Comparison of ENCODE assay signal across 23 cellular contexts in the genomic region with DNA sequence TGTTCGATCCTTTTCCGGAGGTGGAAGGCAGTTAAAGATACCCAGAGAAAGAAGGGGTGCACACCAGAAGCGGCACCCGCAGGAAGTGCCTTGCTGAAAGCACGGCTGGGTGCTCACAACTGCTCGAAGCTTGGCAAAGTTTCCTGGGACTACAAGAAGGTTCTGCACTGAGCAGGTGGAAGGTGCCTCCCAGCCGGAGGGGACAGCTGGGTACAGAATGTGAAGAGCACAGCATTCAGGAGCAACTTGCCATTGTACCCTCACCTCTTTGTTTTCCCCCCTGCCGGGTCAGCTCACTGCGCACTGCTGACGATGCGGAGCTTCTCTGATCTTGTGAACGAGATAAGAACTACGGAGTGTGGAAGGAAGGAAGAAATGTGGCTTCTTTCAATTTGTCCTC.
DNase-seq lines count a peak whose midpoint lies in the region; ATAC-seq and TF ChIP-seq lines count a peak whose summit lies in the region.
"Had no signal": no experiment of that assay in that cellular context is flagged by ENCODE, and none has a peak within 500 bp of the region (broad histone marks: within the 10 kb centered on the region; RNA-seq: fewer than 3 reads in every experiment).

No MANE protein-coding gene starts in this region.

- peaks cover 8% of the 10 kb centered on the region for H3K4me1 ChIP-seq in CD4-positive, CD25-positive, alpha-beta regulatory T cell (ENCODE audit: control insufficient read depth, insufficient read depth, low read length, poor library complexity, severe bottlenecking)
- no peaks in the 10 kb centered on the region for H3K4me1 ChIP-seq in mesendoderm (ENCODE audit: control insufficient read depth, low read depth, low read length)
- H3K4me1 ChIP-seq: sigmoid colon had no signal

- no CpG with 5 or more reads among the region's 13 CpGs for WGBS in mesendoderm (ENCODE audit: extremely low coverage, insufficient coverage, low lambda C conversion rate)

- H4K8ac ChIP-seq in mesendoderm (ENCODE audit: low read depth, low read length), result no peak overlapping the region

- H2BK120ac ChIP-seq in mesendoderm (ENCODE audit: low read depth, low read length), result no peak overlapping the region

- peak in 2 of 3 donors; percentile 10 to 52 for DNase-seq in CD4-positive, CD25-positive, alpha-beta regulatory T cell
- DNase-seq in CD4-positive, alpha-beta T cell, result peak in 7 of 10 experiments; percentile 11 to 41 (median 17)
- DNase-seq in activated CD4-positive, alpha-beta memory T cell treated with anti-CD3 and anti-CD28 coated beads, Interleukin-2, amount 10 ng/mL, durations not matched to agents 7 days and 5 days, result peak; percentile 31
- DNase-seq in brain microvascular endothelial cell, result no peak
- DNase-seq in mesendoderm, result no peak
- DNase-seq: activated CD4-positive, CD25-positive, alpha-beta regulatory T cell; caudate nucleus; EL; erythroblast; foreskin melanocyte; Karpas-422; left ventricle myocardium inferior; NCI-H2029; NCI-H446 treated with DMSO at 0.1 percent for 48 hours; NK-92 treated with Interleukin-12 subunit alpha and Interleukin-12 subunit beta, amount 100 ng/mL, for 24 hours; sigmoid colon; T-helper 9 cell had no signal

- no peaks in the 10 kb centered on the region for H3K36me3 Mint-ChIP-seq in CD4-positive, CD25-positive, alpha-beta regulatory T cell
- H3K36me3 Mint-ChIP-seq in CD4-positive, alpha-beta T cell (ENCODE audit: low read depth), result no peaks in the 10 kb centered on the region
- peaks cover 2% of the 10 kb centered on the region for H3K36me3 Mint-ChIP-seq in activated CD4-positive, alpha-beta memory T cell treated with anti-CD3 and anti-CD28 coated beads, Interleukin-2, amount 10 ng/mL, durations not matched to agents 7 days and 5 days (ENCODE audit: low read depth)
- no peaks in the 10 kb centered on the region for H3K36me3 Mint-ChIP-seq in dendritic cell treated with granulocyte-macrophage colony-stimulating factor and Interleukin-4, amounts not matched to agents 40 ng/mL and 50 ng/mL, for 4 days (ENCODE audit: low read depth)

- H3K27me3 Mint-ChIP-seq in CD4-positive, CD25-positive, alpha-beta regulatory T cell, result peaks cover 16% of the 10 kb centered on the region
- H3K27me3 Mint-ChIP-seq in CD4-positive, alpha-beta T cell, result no peaks in the 10 kb centered on the region
- peaks cover 4% of the 10 kb centered on the region for H3K27me3 Mint-ChIP-seq in activated CD4-positive, alpha-beta memory T cell treated with anti-CD3 and anti-CD28 coated beads, Interleukin-2, amount 10 ng/mL, durations not matched to agents 7 days and 5 days
- H3K27me3 Mint-ChIP-seq in dendritic cell treated with granulocyte-macrophage colony-stimulating factor and Interleukin-4, amounts not matched to agents 40 ng/mL and 50 ng/mL, for 4 days, result peaks cover 6% of the 10 kb centered on the region

- H3K4me1 Mint-ChIP-seq in CD4-positive, CD25-positive, alpha-beta regulatory T cell, result peaks cover 6 to 39% (median 9%) of the 10 kb centered on the region in 4 donors
- H3K4me1 Mint-ChIP-seq in CD4-positive, alpha-beta T cell (ENCODE audit: low read depth), result peaks cover 55% of the 10 kb centered on the region
- peaks cover 20% of the 10 kb centered on the region for H3K4me1 Mint-ChIP-seq in activated CD4-positive, alpha-beta memory T cell treated with anti-CD3 and anti-CD28 coated beads, Interleukin-2, amount 10 ng/mL, durations not matched to agents 7 days and 5 days
- H3K4me1 Mint-ChIP-seq in dendritic cell treated with granulocyte-macrophage colony-stimulating factor and Interleukin-4, amounts not matched to agents 40 ng/mL and 50 ng/mL, for 4 days (ENCODE audit: low read depth), result peaks cover 20% of the 10 kb centered on the region
- H3K4me1 Mint-ChIP-seq: neural crest cell had no signal

- H3K9ac ChIP-seq in mesendoderm (ENCODE audit: low read length), result no peak overlapping the region

- no peak overlapping the region for H2BK15ac ChIP-seq in mesendoderm (replicated peaks; ENCODE audit: low read depth)

- in situ Hi-C loops in brain microvascular endothelial cell (cut with HindIII; ENCODE audit: low pct_ligation_motif_present, low sequenced_read_pairs), result no loop called here

- no peak overlapping the region for H3K4me2 ChIP-seq in mesendoderm (ENCODE audit: low read length)
- H3K4me2 ChIP-seq: hepatocyte had no signal

- peak; percentile 39 to 53 for ATAC-seq in CD4-positive, CD25-positive, alpha-beta regulatory T cell (ENCODE audit: low read depth in 2 of 2)
- peak; percentile 79 for ATAC-seq in CD4-positive, alpha-beta T cell (ENCODE audit: poor library complexity)
- ATAC-seq in GM21381 (IDR thresholded peaks at IDR 0.05; ENCODE audit: unreplicated experiment), result no peak
- ATAC-seq: Panc1 had no signal

- H3K56ac ChIP-seq in mesendoderm (ENCODE audit: low read length), result no peak overlapping the region

- H3K36me3 ChIP-seq in CD4-positive, CD25-positive, alpha-beta regulatory T cell (ENCODE audit: control insufficient read depth, insufficient read depth, low read length), result no peaks in the 10 kb centered on the region
- no peaks in the 10 kb centered on the region for H3K36me3 ChIP-seq in brain microvascular endothelial cell (replicated peaks)
- no peaks in the 10 kb centered on the region for H3K36me3 ChIP-seq in mesendoderm (ENCODE audit: control insufficient read depth, insufficient read depth, low read length)
- H3K36me3 ChIP-seq: left ventricle myocardium inferior, sigmoid colon, tibial nerve had no signal

- peak overlapping the region; percentile 31 for H3K4me3 ChIP-seq in CD4-positive, CD25-positive, alpha-beta regulatory T cell (ENCODE audit: low read depth, low read length)
- H3K4me3 ChIP-seq in brain microvascular endothelial cell (ENCODE audit: low read depth, low read length) (no peak overlapping the region), mesendoderm (ENCODE audit: low read length) (no peak overlapping the region)
- H3K4me3 ChIP-seq: hepatocyte, left ventricle myocardium inferior, sigmoid colon, tibial nerve had no signal

- H3K4ac ChIP-seq in mesendoderm (ENCODE audit: low read depth, low read length), result no peak overlapping the region

- peak overlapping the region in 2 of 3 donors; percentile 52 to 83 for H3K27ac Mint-ChIP-seq in CD4-positive, CD25-positive, alpha-beta regulatory T cell
- peak overlapping the region; percentile 89 for H3K27ac Mint-ChIP-seq in CD4-positive, alpha-beta T cell
- peak overlapping the region; percentile 61 for H3K27ac Mint-ChIP-seq in activated CD4-positive, alpha-beta memory T cell treated with anti-CD3 and anti-CD28 coated beads, Interleukin-2, amount 10 ng/mL, durations not matched to agents 7 days and 5 days
- peak overlapping the region; percentile 45 for H3K27ac Mint-ChIP-seq in dendritic cell treated with granulocyte-macrophage colony-stimulating factor and Interleukin-4, amounts not matched to agents 40 ng/mL and 50 ng/mL, for 4 days

- H3K79me2 ChIP-seq in mesendoderm (ENCODE audit: control insufficient read depth, insufficient read depth, low read length), result no peaks in the 10 kb centered on the region
- H3K79me2 ChIP-seq: hepatocyte had no signal

- no peak overlapping the region for H4K5ac ChIP-seq in mesendoderm (ENCODE audit: low read length)

- no peak overlapping the region for H3K23ac ChIP-seq in mesendoderm (ENCODE audit: low read length)

- no peaks in the 10 kb centered on the region for H3K9me3 ChIP-seq in CD4-positive, CD25-positive, alpha-beta regulatory T cell (ENCODE audit: control insufficient read depth in 2 of 2, low read length in 2 of 2)
- H3K9me3 ChIP-seq in CD4-positive, alpha-beta T cell (ENCODE audit: control insufficient read depth, low read length), result no peaks in the 10 kb centered on the region
- H3K9me3 ChIP-seq: left ventricle myocardium inferior, sigmoid colon, tibial nerve had no signal

- H2BK5ac ChIP-seq in mesendoderm (ENCODE audit: low read length), result no peak overlapping the region

- H3K27me3 ChIP-seq in CD4-positive, CD25-positive, alpha-beta regulatory T cell (ENCODE audit: control insufficient read depth, insufficient read depth, low read length), result no peaks in the 10 kb centered on the region
- no peaks in the 10 kb centered on the region for H3K27me3 ChIP-seq in CD4-positive, alpha-beta T cell (ENCODE audit: control insufficient read depth, insufficient read depth, low read length)
- no peaks in the 10 kb centered on the region for H3K27me3 ChIP-seq in brain microvascular endothelial cell (replicated peaks)
- no peaks in the 10 kb centered on the region for H3K27me3 ChIP-seq in mesendoderm (ENCODE audit: insufficient read depth, low read length, poor library complexity)
- H3K27me3 ChIP-seq: hepatocyte, sigmoid colon, tibial nerve had no signal

- peaks cover 0 to 1% (median 0%) of the 10 kb centered on the region in 7 donors for H3K9me3 Mint-ChIP-seq in CD4-positive, CD25-positive, alpha-beta regulatory T cell
- no peaks in the 10 kb centered on the region for H3K9me3 Mint-ChIP-seq in CD4-positive, alpha-beta T cell
- H3K9me3 Mint-ChIP-seq in activated CD4-positive, alpha-beta memory T cell treated with anti-CD3 and anti-CD28 coated beads, Interleukin-2, amount 10 ng/mL, durations not matched to agents 7 days and 5 days, result no peaks in the 10 kb centered on the region
- H3K9me3 Mint-ChIP-seq in dendritic cell treated with granulocyte-macrophage colony-stimulating factor and Interleukin-4, amounts not matched to agents 40 ng/mL and 50 ng/mL, for 4 days, result no peaks in the 10 kb centered on the region

- intact Hi-C loops in CD4-positive, alpha-beta T cell (cut with DNase I, micrococcal nuclease), result no loop called here
- intact Hi-C loops in dendritic cell treated with granulocyte-macrophage colony-stimulating factor and Interleukin-4, amounts not matched to agents 40 ng/mL and 50 ng/mL, for 4 days (cut with micrococcal nuclease), result no loop called here

- POLR2A ChIA-PET in CD4-positive, alpha-beta T cell (lab: Charles Lee), result interaction anchor here (0.9 to 3.2 kb wide), 9 partner anchors 8 to 332 kb away, joined by 3 to 36 read pairs (median 3); no protein-coding TSS in a partner anchor
- POLR2A ChIA-PET in activated CD4-positive, alpha-beta memory T cell treated with anti-CD3 and anti-CD28 coated beads, Interleukin-2, amount 10 ng/mL, durations not matched to agents 7 days and 5 days (lab: Charles Lee), result interaction anchor here (1.4 kb wide), 1 partner anchor 9 kb away, joined by 5 read pairs; no protein-coding TSS in a partner anchor

- H3K27ac ChIP-seq in CD4-positive, CD25-positive, alpha-beta regulatory T cell (ENCODE audit: insufficient read depth, low read length, poor library complexity, severe bottlenecking), result no peak overlapping the region
- H3K27ac ChIP-seq in CD4-positive, alpha-beta T cell (ENCODE audit: low read depth, low read length), result no peak overlapping the region
- H3K27ac ChIP-seq in brain microvascular endothelial cell (no peak overlapping the region), mesendoderm (ENCODE audit: low read depth, low read length) (no peak overlapping the region)
- H3K27ac ChIP-seq: hepatocyte, left ventricle myocardium inferior, sigmoid colon, tibial nerve had no signal

- no peaks in the 10 kb centered on the region for H3K79me1 ChIP-seq in mesendoderm (ENCODE audit: low read length)

- CTCF ChIA-PET in CD4-positive, alpha-beta T cell (lab: Charles Lee), result interaction anchor here (0.6 kb wide), 1 partner anchor 565 kb away, joined by 6 read pairs; no protein-coding TSS in a partner anchor
- CTCF ChIA-PET in activated CD4-positive, alpha-beta memory T cell treated with anti-CD3 and anti-CD28 coated beads, Interleukin-2, amount 10 ng/mL, durations not matched to agents 7 days and 5 days (lab: Charles Lee), result interaction anchor here (1.5 kb wide), 1 partner anchor 9 kb away, joined by 3 read pairs; no protein-coding TSS in a partner anchor

- no peak overlapping the region for H2AK5ac ChIP-seq in mesendoderm (ENCODE audit: low read length)

- H3K4me3 Mint-ChIP-seq in CD4-positive, CD25-positive, alpha-beta regulatory T cell, result peak overlapping the region in 2 of 4 donors; percentile 61 to 79
- H3K4me3 Mint-ChIP-seq in CD4-positive, alpha-beta T cell, result peak overlapping the region; percentile 78
- H3K4me3 Mint-ChIP-seq in activated CD4-positive, alpha-beta memory T cell treated with anti-CD3 and anti-CD28 coated beads, Interleukin-2, amount 10 ng/mL, durations not matched to agents 7 days and 5 days, result peak overlapping the region; percentile 7
- no peak overlapping the region for H3K4me3 Mint-ChIP-seq in dendritic cell treated with granulocyte-macrophage colony-stimulating factor and Interleukin-4, amounts not matched to agents 40 ng/mL and 50 ng/mL, for 4 days
- H3K4me3 Mint-ChIP-seq: neural crest cell had no signal

- no peak for TF ChIP-seq CTCF in CD4-positive, alpha-beta T cell (IDR thresholded peaks at IDR 0.05)
- no peak for TF ChIP-seq CTCF in brain microvascular endothelial cell (IDR thresholded peaks at IDR 0.05; ENCODE audit: low read depth, low read length, missing control alignments)

- no peak overlapping the region for H3K18ac ChIP-seq in mesendoderm (ENCODE audit: low read length)

Comparison
In these comparisons a context has a peak if more than half of its experiments do, and no peak if none do; other contexts are left out.
1. DNase-seq: peak in CD4-positive, CD25-positive, alpha-beta regulatory T cell (2 of 3), CD4-positive, alpha-beta T cell (7 of 10) and activated CD4-positive, alpha-beta memory T cell treated with anti-CD3 and anti-CD28 coated beads, Interleukin-2, amount 10 ng/mL, durations not matched to agents 7 days and 5 days (single experiment); none in brain microvascular endothelial cell (single experiment) and mesendoderm (single experiment).
2. Peak in every context shown above with its lines, with median percentiles within 50 percentile points of each other: H3K27ac Mint-ChIP-seq.